9 cellular contexts compared by ENCODE assay signal in the genomic region with DNA sequence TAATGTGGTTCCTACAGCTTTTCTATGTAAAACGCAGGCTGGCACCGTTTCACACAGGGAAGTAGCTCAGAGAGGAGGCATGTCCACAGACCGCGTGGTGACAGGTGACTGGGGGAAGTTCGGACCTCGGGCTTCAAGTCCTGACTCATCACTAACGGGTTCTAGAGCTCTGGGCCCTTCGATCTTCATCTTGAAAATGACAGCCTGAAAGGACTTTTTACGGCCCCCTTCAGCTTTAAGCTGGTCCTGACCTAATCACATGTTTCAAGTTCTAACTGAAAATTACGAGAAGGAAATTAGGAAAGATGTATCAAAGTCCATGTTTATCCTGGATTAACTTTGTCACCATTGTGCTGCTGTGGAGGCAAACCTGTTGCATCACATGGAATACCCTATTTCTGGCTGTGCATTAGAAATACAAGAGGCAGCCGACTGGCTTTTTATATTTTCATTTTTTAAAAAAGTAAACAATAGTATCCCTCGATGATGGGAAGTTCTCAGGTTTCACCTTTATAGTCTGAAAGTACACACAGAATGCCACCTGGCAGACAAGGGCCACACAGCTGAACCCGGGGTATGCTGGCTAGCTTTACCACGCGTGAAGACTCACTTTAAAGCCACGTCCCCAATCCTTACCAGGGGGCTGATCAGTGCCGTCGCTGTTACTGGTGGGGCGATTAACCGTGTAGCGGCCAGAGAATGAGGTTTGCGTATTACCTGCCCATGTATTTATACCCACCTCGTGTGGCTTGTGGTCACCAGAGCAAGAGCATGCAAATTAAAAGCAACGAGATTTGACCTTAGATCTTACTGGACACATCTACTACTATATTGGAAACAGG. TPM values are rescaled to one million over a fixed set of nuclear protein-coding genes. Genes with fewer than 3 reads are reported as not detected.
DNase-seq lines count a peak whose midpoint lies in the region; ATAC-seq, FAIRE-seq and TF ChIP-seq lines count a peak whose summit lies in the region.
"Had no signal": no experiment of that assay in that cellular context is flagged by ENCODE, and none has a peak within 500 bp of the region (broad histone marks: within the 10 kb centered on the region; RNA-seq: fewer than 3 reads in every experiment).

No MANE protein-coding gene starts in this region.

- DNase-seq in GM13977 (ENCODE audit: low spot score) (peak; percentile 53), KBM-7 (peak; percentile 68), urothelium cell line (ENCODE audit: low spot score) (peak; percentile 38), DMS114 treated with DMSO at 0.1 percent for 48 hours (lab: John Stamatoyannopoulos, UW; ENCODE audit: unreplicated experiment) (no peak)
- DNase-seq in activated CD4-positive, alpha-beta memory T cell treated with anti-CD3 and anti-CD28 coated beads, Interleukin-2, amount 10 ng/mL, durations not matched to agents 7 days and 5 days = peak; percentile 29
- peak; percentile 79 for DNase-seq in natural killer cell treated with Interleukin-12 subunit alpha and Interleukin-12 subunit beta and Interleukin-15 and Interleukin-18, amount 100 ng/mL, for 72 hours (ENCODE audit: low spot score)

- peak overlapping the region; percentile 81 to 93 for H3K4me3 ChIP-seq in esophagus (ENCODE audit: low read depth in 1 of 2, low read length in 2 of 2)

- POLR2A ChIA-PET in activated CD4-positive, alpha-beta memory T cell treated with anti-CD3 and anti-CD28 coated beads, Interleukin-2, amount 10 ng/mL, durations not matched to agents 7 days and 5 days (lab: Charles Lee) = interaction anchor here (0.8 to 3.8 kb wide), 13 partner anchors 8 to 538 kb away, joined by 3 to 59 read pairs (median 6); a partner anchor contains a TSS

- H3K36me3 ChIP-seq in esophagus (ENCODE audit: control insufficient read depth in 2 of 2, insufficient read depth in 2 of 2, low read length in 1 of 2) = no peaks in the 10 kb centered on the region

- peaks cover 0 to 4% of the 10 kb centered on the region in 2 donors for H3K4me1 ChIP-seq in esophagus (ENCODE audit: control insufficient read depth in 2 of 2, insufficient read depth in 2 of 2, low read length in 1 of 2)

- 8 to 13% methylated on average over 24 of the region's 24 CpGs for WGBS in esophagus, 2 donors

- H3K9me3 ChIP-seq in esophagus (ENCODE audit: control insufficient read depth in 2 of 2, insufficient read depth in 1 of 2, low read depth in 1 of 2, low read length in 1 of 2) = no peaks in the 10 kb centered on the region

- no peaks in the 10 kb centered on the region for H3K9me3 Mint-ChIP-seq in activated CD4-positive, alpha-beta memory T cell treated with anti-CD3 and anti-CD28 coated beads, Interleukin-2, amount 10 ng/mL, durations not matched to agents 7 days and 5 days
- no peaks in the 10 kb centered on the region for H3K9me3 Mint-ChIP-seq in natural killer cell treated with Interleukin-12 subunit alpha and Interleukin-12 subunit beta and Interleukin-15 and Interleukin-18, amount 100 ng/mL, for 72 hours

- peak; percentile 29 for ATAC-seq in GM21717 (IDR thresholded peaks at IDR 0.05; ENCODE audit: unreplicated experiment)
- ATAC-seq in natural killer cell treated with Interleukin-12 subunit alpha and Interleukin-12 subunit beta and Interleukin-15 and Interleukin-18, amount 100 ng/mL, for 72 hours = no peak

- TF ChIP-seq CTCF in GM13977 (IDR thresholded peaks at IDR 0.05; ENCODE audit: extremely low read depth, insufficient read depth, missing control alignments) = no peak

- in situ Hi-C loops in GM13977 (cut with MboI; ENCODE audit: low pct_unique_long_range_greater_than_20kb, low sequenced_read_pairs, unreplicated experiment) = loop anchor here (10.0 to 25.0 kb wide), 2 partner anchors 193 to 615 kb away; no protein-coding TSS in a partner anchor
- in situ Hi-C loops in KBM-7 (cut with MboI; ENCODE audit: low pct_unique_long_range_greater_than_20kb, low sequenced_read_pairs) = no loop called here

- no peaks in the 10 kb centered on the region for H3K27me3 Mint-ChIP-seq in activated CD4-positive, alpha-beta memory T cell treated with anti-CD3 and anti-CD28 coated beads, Interleukin-2, amount 10 ng/mL, durations not matched to agents 7 days and 5 days
- H3K27me3 Mint-ChIP-seq in natural killer cell treated with Interleukin-12 subunit alpha and Interleukin-12 subunit beta and Interleukin-15 and Interleukin-18, amount 100 ng/mL, for 72 hours = no peaks in the 10 kb centered on the region

- H3K27ac Mint-ChIP-seq in activated CD4-positive, alpha-beta memory T cell treated with anti-CD3 and anti-CD28 coated beads, Interleukin-2, amount 10 ng/mL, durations not matched to agents 7 days and 5 days = peak overlapping the region; percentile 70
- peak overlapping the region; percentile 77 to 89 for H3K27ac Mint-ChIP-seq in natural killer cell treated with Interleukin-12 subunit alpha and Interleukin-12 subunit beta and Interleukin-15 and Interleukin-18, amount 100 ng/mL, for 72 hours

- peak overlapping the region; percentile 72 to 87 for H3K27ac ChIP-seq in esophagus (ENCODE audit: low read depth in 2 of 2, low read length in 1 of 2)

- H3K4me3 Mint-ChIP-seq in activated CD4-positive, alpha-beta memory T cell treated with anti-CD3 and anti-CD28 coated beads, Interleukin-2, amount 10 ng/mL, durations not matched to agents 7 days and 5 days = peak overlapping the region; percentile 89
- peak overlapping the region; percentile 95 for H3K4me3 Mint-ChIP-seq in natural killer cell treated with Interleukin-12 subunit alpha and Interleukin-12 subunit beta and Interleukin-15 and Interleukin-18, amount 100 ng/mL, for 72 hours

- CTCF ChIA-PET in activated CD4-positive, alpha-beta memory T cell treated with anti-CD3 and anti-CD28 coated beads, Interleukin-2, amount 10 ng/mL, durations not matched to agents 7 days and 5 days (lab: Charles Lee) = interaction anchor here (1.0 to 2.9 kb wide), 8 partner anchors 10 to 218 kb away, joined by 3 to 22 read pairs (median 8); no protein-coding TSS in a partner anchor

- no peak for FAIRE-seq in urothelium cell line (lab: Jason Lieb, UNC)
- FAIRE-seq: colon had no signal

- no peaks in the 10 kb centered on the region for H3K27me3 ChIP-seq in esophagus (ENCODE audit: control insufficient read depth in 1 of 2, insufficient read depth in 2 of 2, low read length in 2 of 2)

- peaks cover 25% of the 10 kb centered on the region for H3K36me3 Mint-ChIP-seq in activated CD4-positive, alpha-beta memory T cell treated with anti-CD3 and anti-CD28 coated beads, Interleukin-2, amount 10 ng/mL, durations not matched to agents 7 days and 5 days (ENCODE audit: low read depth)
- H3K36me3 Mint-ChIP-seq in natural killer cell treated with Interleukin-12 subunit alpha and Interleukin-12 subunit beta and Interleukin-15 and Interleukin-18, amount 100 ng/mL, for 72 hours = peaks cover 4% of the 10 kb centered on the region

- H3K4me1 Mint-ChIP-seq in activated CD4-positive, alpha-beta memory T cell treated with anti-CD3 and anti-CD28 coated beads, Interleukin-2, amount 10 ng/mL, durations not matched to agents 7 days and 5 days = peaks cover 62% of the 10 kb centered on the region
- peaks cover 42 to 55% of the 10 kb centered on the region in 2 donors for H3K4me1 Mint-ChIP-seq in natural killer cell treated with Interleukin-12 subunit alpha and Interleukin-12 subunit beta and Interleukin-15 and Interleukin-18, amount 100 ng/mL, for 72 hours (ENCODE audit: low read depth in 2 of 2)

RNA-seq across cellular contexts. Expression of a gene that starts 1.9 kb away (rescaled TPM):
- total RNA-seq in activated CD4-positive, alpha-beta memory T cell treated with anti-CD3 and anti-CD28 coated beads, Interleukin-2, amount 10 ng/mL, durations not matched to agents 7 days and 5 days = 10 to 100 TPM; 21.6 to 22.0 TPM
- polyA plus RNA-seq in esophagus = 1 to 10 TPM; 2.0 to 5.3 TPM
- total RNA-seq in natural killer cell treated with Interleukin-12 subunit alpha and Interleukin-12 subunit beta and Interleukin-15 and Interleukin-18, amount 100 ng/mL, for 72 hours = 10 to 100 TPM; 27.5 to 34.2 TPM
